In the genomic region with DNA sequence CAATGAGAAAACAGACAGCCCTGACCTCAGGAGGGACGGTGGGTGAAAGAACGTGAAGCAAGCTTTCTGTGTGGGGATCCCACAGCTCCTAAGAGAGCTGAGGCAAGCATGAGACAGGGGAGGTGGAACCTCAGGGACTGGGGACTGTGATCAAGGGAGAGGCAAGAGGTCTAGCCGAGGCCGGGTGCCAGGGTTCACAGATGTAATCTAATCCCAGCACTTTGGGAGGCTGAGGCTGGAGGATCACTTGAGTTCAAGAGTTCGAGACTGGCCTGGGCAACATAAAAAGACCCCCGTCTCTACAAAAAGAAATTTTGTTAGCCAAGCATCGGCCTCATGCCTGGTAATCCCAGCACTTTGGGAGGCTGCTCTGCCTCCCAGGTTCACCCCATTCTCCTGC, we compare ENCODE assay signal across 20 cellular contexts. TPM values are rescaled to one million over a fixed set of nuclear protein-coding genes. Genes with fewer than 3 reads are reported as not detected.
DNase-seq lines count a peak whose midpoint lies in the region; ATAC-seq, FAIRE-seq and TF ChIP-seq lines count a peak whose summit lies in the region.
"Had no signal": no experiment of that assay in that cellular context is flagged by ENCODE, and none has a peak within 500 bp of the region (broad histone marks: within the 10 kb centered on the region; RNA-seq: fewer than 3 reads in every experiment).

No MANE protein-coding gene starts in this region.

- H3K9ac ChIP-seq in HepG2 (ENCODE audit: insufficient read depth, low read depth, low read length) (no peak overlapping the region), K562 (ENCODE audit: insufficient read depth in 1 of 2, low read depth in 2 of 2, low read length in 2 of 2) (no peak overlapping the region; a peak in 1 of 4 replicates)
- H3K9ac ChIP-seq: KMS-11 had no signal

- no TSS peak for BruUV-seq in HepG2 (replicated peaks; lab: Mats Ljungman, UMichigan)
- no TSS peak for BruUV-seq in K562 (replicated peaks; lab: Mats Ljungman, UMichigan)

- in situ Hi-C loops in HepG2 (cut with HindIII; ENCODE audit: extremely low pct_ligation_motif_present, low pct_unique_long_range_greater_than_20kb): no loop called here
- in situ Hi-C loops in K562 (cut with MboI): no loop called here

- FAIRE-seq in HepG2 (lab: Jason Lieb, UNC) (no peak), K562 (lab: Jason Lieb, UNC) (no peak)
- FAIRE-seq: A549, GM12892, GM18507 had no signal

- intact Hi-C loops in HepG2 (cut with micrococcal nuclease; ENCODE audit: unreplicated experiment): no loop called here
- intact Hi-C loops in right lobe of liver (cut with DNase I): no loop called here
- intact Hi-C loops in K562 (cut with micrococcal nuclease): no loop called here

- peaks cover 18% of the 10 kb centered on the region for H3K4me1 ChIP-seq in HepG2 (ENCODE audit: insufficient read depth, low read length)
- H3K4me1 ChIP-seq in right lobe of liver: peaks cover 0 to 6% (median 0%) of the 10 kb centered on the region in 4 donors
- H3K4me1 ChIP-seq in K562 (replicated peaks in 1 of 2; ENCODE audit: control insufficient read depth in 2 of 2, insufficient read depth in 2 of 2, low read length in 2 of 2): peaks cover 0 to 18% of the 10 kb centered on the region in 2 experiments; a peak in 2 of 5 replicates

- no peak overlapping the region for H3K27ac ChIP-seq in HepG2 (ENCODE audit: extremely low read length, insufficient read depth, low read length)
- H3K27ac ChIP-seq in right lobe of liver: no peak overlapping the region
- H3K27ac ChIP-seq in K562 (ENCODE audit: extremely low read depth, low read depth, low read length): no peak overlapping the region
- H3K27ac ChIP-seq: 22Rv1, A549, C4-2B, KMS-11 had no signal

- TF ChIP-seq RAD21 in HepG2 (CRISPR knock-in tag; IDR thresholded peaks at IDR 0.05) (no peak), K562 (CRISPR knock-in tag; conservative IDR thresholded peaks at IDR 0.05 in 1 of 2, IDR thresholded peaks at IDR 0.05 in 1 of 2) (no peak)

- H3K4me2 ChIP-seq in HepG2 (ENCODE audit: low read depth, low read length) (no peak overlapping the region; the same call in 1 of the 2 replicates), K562 (ENCODE audit: insufficient read depth, low read length) (no peak overlapping the region)
- H3K4me2 ChIP-seq: A549, KMS-11 had no signal

- CTCF ChIA-PET in HepG2 (lab: Yijun Ruan, JAX; ENCODE audit: low intra/inter-chr PET ratio, low total read pairs): no interaction called here
- CTCF ChIA-PET in K562 (lab: Yijun Ruan, JAX; ENCODE audit: low intra/inter-chr PET ratio): no interaction called here

- no peak for TF ChIP-seq POLR2A in HepG2 (IDR thresholded peaks at IDR 0.05; ENCODE audit: insufficient read depth in 1 of 2, low read depth in 2 of 2, low read length in 2 of 2)
- TF ChIP-seq POLR2A in right lobe of liver (IDR thresholded peaks at IDR 0.05): no peak
- TF ChIP-seq POLR2A in K562 (conservative IDR thresholded peaks at IDR 0.05): no peak

- POLR2A ChIA-PET in HepG2 (lab: Yijun Ruan, JAX) (interaction anchor here (1.0 kb wide), 1 partner anchor 21 kb away, joined by 5 read pairs; no protein-coding TSS in a partner anchor), K562 (lab: Yijun Ruan, JAX) (no interaction called here)

- 36% methylated on average over 7 of the region's 7 CpGs for WGBS in HepG2 (ENCODE audit: low lambda C conversion rate)
- 82% methylated on average over 3 of the region's 7 CpGs for WGBS in right lobe of liver (ENCODE audit: insufficient coverage, low coverage, low lambda C conversion rate, missing lambda C conversion rate)
- 22% methylated on average over 6 of the region's 7 CpGs for WGBS in K562 (ENCODE audit: insufficient coverage, low coverage, missing lambda C conversion rate)

- H3K27me3 ChIP-seq in HepG2 (ENCODE audit: control insufficient read depth in 1 of 2, insufficient read depth in 2 of 2, low read length in 2 of 2) (peaks cover 9 to 20% of the 10 kb centered on the region in 2 experiments), right lobe of liver (peaks cover 0 to 2% of the 10 kb centered on the region in 2 donors), K562 (ENCODE audit: control insufficient read depth in 2 of 2, insufficient read depth in 2 of 2, low read length in 2 of 2) (peaks cover 3 to 16% of the 10 kb centered on the region in 2 experiments; a peak in 3 of 5 replicates)

- DNase-seq in DMS 273 (lab: John Stamatoyannopoulos, UW; ENCODE audit: unreplicated experiment): peak; percentile 29
- DNase-seq in DMS 273 treated with DMSO at 0.1 percent for 48 hours (lab: John Stamatoyannopoulos, UW): no peak
- DNase-seq in HepG2 (ENCODE audit: low spot score): no peak
- DNase-seq in right lobe of liver: no peak
- DNase-seq in K562 (ENCODE audit: extremely low read depth in 1 of 4, low spot score in 3 of 4): no peak
- DNase-seq in COLO829 (ENCODE audit: low spot score): no peak
- DNase-seq: AML-193; CD4-positive, alpha-beta T cell; DMS79; GDM1; GOT3; H9 had no signal

- H3K36me3 ChIP-seq in HepG2 (replicated peaks in 1 of 2; ENCODE audit: control insufficient read depth in 1 of 2, insufficient read depth in 2 of 2, low read length in 2 of 2) (no peaks in the 10 kb centered on the region; a peak in 1 of 5 replicates), right lobe of liver (no peaks in the 10 kb centered on the region), K562 (ENCODE audit: control insufficient read depth, insufficient read depth, low read length) (peaks cover 23% of the 10 kb centered on the region; the same call in 2 of the 3 replicates)

- H2AFZ ChIP-seq in HepG2 (ENCODE audit: low read length) (no peak overlapping the region), K562 (ENCODE audit: low read depth, low read length) (no peak overlapping the region)

- H3K4me3 ChIP-seq in HepG2 (replicated peaks in 1 of 3; ENCODE audit: insufficient read depth in 1 of 3, low read depth in 2 of 3, low read length in 3 of 3) (no peak overlapping the region), right lobe of liver (no peak overlapping the region), K562 (no peak overlapping the region)
- H3K4me3 ChIP-seq: A549 had no signal

- H4K20me1 ChIP-seq in HepG2 (ENCODE audit: insufficient read depth, low read length) (no peaks in the 10 kb centered on the region), K562 (replicated peaks; ENCODE audit: control insufficient read depth, insufficient read depth, low read length) (peaks cover 14% of the 10 kb centered on the region; the same call in 1 of the 2 replicates)

- ATAC-seq in HepG2 (no peak), right lobe of liver (no peak), K562 (peak; percentile 12; the same call in 1 of the 3 replicates), HG03135 (IDR thresholded peaks at IDR 0.05; ENCODE audit: unreplicated experiment) (no peak), HG02885 (IDR thresholded peaks at IDR 0.05; ENCODE audit: poor library complexity, unreplicated experiment) (no peak)
- ATAC-seq: A549 had no signal

- H3K79me2 ChIP-seq in HepG2 (ENCODE audit: insufficient read depth, low read length) (no peaks in the 10 kb centered on the region), K562 (ENCODE audit: control insufficient read depth, insufficient read depth, low read length) (no peaks in the 10 kb centered on the region)

- no peaks in the 10 kb centered on the region for H3K9me3 ChIP-seq in HepG2 (ENCODE audit: low read length)
- no peaks in the 10 kb centered on the region for H3K9me3 ChIP-seq in right lobe of liver
- H3K9me3 ChIP-seq in K562 (replicated peaks; ENCODE audit: control insufficient read depth, insufficient read depth, low read depth, low read length): no peaks in the 10 kb centered on the region
- H3K9me3 ChIP-seq: A549 had no signal

- no peaks in the 10 kb centered on the region for H3K9me1 ChIP-seq in K562 (ENCODE audit: control insufficient read depth, insufficient read depth, low read length)

- no peak for TF ChIP-seq CTCF in HepG2 (CRISPR knock-in tag; IDR thresholded peaks at IDR 0.05)
- TF ChIP-seq CTCF in right lobe of liver (IDR thresholded peaks at IDR 0.05): no peak
- TF ChIP-seq CTCF in K562 (IDR thresholded peaks at IDR 0.05 in 2 of 3, conservative IDR thresholded peaks at IDR 0.05 in 1 of 3; ENCODE audit: insufficient read depth in 2 of 3, low read depth in 1 of 3, low read length in 3 of 3): no peak

- TF ChIP-seq EP300 in HepG2 (IDR thresholded peaks at IDR 0.05; ENCODE audit: low read depth in 2 of 2, low read length in 2 of 2) (no peak), HepG2 (CRISPR knock-in tag; IDR thresholded peaks at IDR 0.05; ENCODE audit: borderline replicate concordance) (no peak), K562 (IDR thresholded peaks at IDR 0.05; ENCODE audit: low read length) (no peak)

RNA-seq across cellular contexts. Expression of gene ADAM11, which starts 4.5 kb away (rescaled TPM):
- 0.44 and 0.91 TPM in 2 replicates for total RNA-seq in HepG2 (2016; rRNA removed; fragmentation: Illumina TruSeq; extraction: Trizol)
- total RNA-seq in HepG2 (2016; cell fraction: cytosol; rRNA removed; fragmentation: Illumina TruSeq; extraction: Trizol; ENCODE audit: low read depth): 0.18 and 0.40 TPM in 2 replicates
- total RNA-seq in HepG2 (2016; cell fraction: insoluble cytoplasmic fraction; rRNA removed; fragmentation: Illumina TruSeq; extraction: Trizol): 0.40 and 0.76 TPM in 2 replicates
- total RNA-seq in HepG2 (2016; cell fraction: membrane; rRNA removed; fragmentation: Illumina TruSeq; extraction: Trizol): 0.59 TPM in 2 replicates
- total RNA-seq in HepG2 (2016; cell fraction: nucleus; rRNA removed; fragmentation: Illumina TruSeq; extraction: Trizol): 1.4 and 1.8 TPM in 2 replicates
- polyA plus RNA-seq in HepG2 (2011; rRNA removed): 0.33 and 0.38 TPM in 2 replicates
- polyA plus RNA-seq in HepG2 (2011; cell fraction: cytosol; rRNA removed): 0.09 and 0.34 TPM in 2 replicates
- 2.0 and 2.2 TPM in 2 replicates for polyA plus RNA-seq in HepG2 (2011; cell fraction: nucleus; rRNA removed)
- polyA plus RNA-seq in HepG2 (2012): 0.19 and 0.40 TPM in 2 replicates
- polyA plus RNA-seq in HepG2 (2016; cell fraction: cytosol; fragmentation: Illumina TruSeq; extraction: Trizol; ENCODE audit: low read depth): 0.17 and 0.23 TPM in 2 replicates
- 0.50 and 0.58 TPM in 2 replicates for polyA plus RNA-seq in HepG2 (2016; cell fraction: insoluble cytoplasmic fraction; fragmentation: Illumina TruSeq; extraction: Trizol; ENCODE audit: low read depth)
- 0.31 and 0.34 TPM in 2 replicates for polyA plus RNA-seq in HepG2 (2016; cell fraction: membrane; fragmentation: Illumina TruSeq; extraction: Trizol; ENCODE audit: low read depth)
- polyA plus RNA-seq in HepG2 (2016; cell fraction: nucleus; fragmentation: Illumina TruSeq; extraction: Trizol; ENCODE audit: insufficient read depth, low read depth): 2.2 and 3.0 TPM in 2 replicates
- 2.1 and 2.5 TPM in 2 replicates for polyA minus RNA-seq in HepG2 (2011; rRNA and poly(A)+ RNA removed; ENCODE audit: low replicate concordance)
- 0.18 and 0.69 TPM in 2 replicates for polyA minus RNA-seq in HepG2 (2011; cell fraction: cytosol; rRNA and poly(A)+ RNA removed)
- polyA minus RNA-seq in HepG2 (2011; cell fraction: nucleus; rRNA and poly(A)+ RNA removed): 0.87 and 0.90 TPM in 2 replicates
- under 1 TPM in 4 of 6 experiments, not detected in 2; 0.04 to 0.12 (median 0.08) TPM for total RNA-seq in right lobe of liver
- total RNA-seq in K562 (2011; cell fraction: chromatin; rRNA removed; ENCODE audit: low replicate concordance): 1.0 and 1.4 TPM in 2 replicates
- total RNA-seq in K562 (2011; cell fraction: nucleolus; rRNA removed): 1.6 and 2.0 TPM in 2 replicates
- total RNA-seq in K562 (2011; cell fraction: nucleoplasm; rRNA removed): 0.22 and 0.76 TPM in 2 replicates
- 0.14 and 0.41 TPM in 2 replicates for total RNA-seq in K562 (2014; rRNA removed)
- total RNA-seq in K562 (2014; rRNA removed; fragmentation: Illumina TruSeq; extraction: Trizol): not detected in 2 replicates
- total RNA-seq in K562 (2015; rRNA removed; fragmentation: Illumina TruSeq; extraction: Trizol): 0.04 TPM in 2 replicates
- total RNA-seq in K562 (2021): 0.18 and 0.31 TPM in 2 replicates
- polyA plus RNA-seq in K562 (2011; rRNA removed): 0.15 and 0.23 TPM in 2 replicates
- 0.13 and 0.16 TPM in 2 replicates for polyA plus RNA-seq in K562 (2011; cell fraction: cytosol; rRNA removed)
- polyA plus RNA-seq in K562 (2011; cell fraction: nucleus; rRNA removed): 1.7 and 1.8 TPM in 2 replicates
- 0.22 and 0.30 TPM in 2 replicates for polyA plus RNA-seq in K562 (2012)
- 0.08 and 0.10 TPM in 2 replicates for polyA plus RNA-seq in K562 (2014; fragmentation: Illumina TruSeq; extraction: Trizol)
- under 1 TPM in 1 of 2 experiments, not detected in 1; 0.01 TPM for polyA plus RNA-seq in K562 (2014; fragmentation: Nextera tagmentation; extraction: Ambion mirVana)
- polyA plus RNA-seq in K562 (2014; rRNA removed): 0.17 and 0.84 TPM in 2 replicates
- polyA minus RNA-seq in K562 (2011; rRNA and poly(A)+ RNA removed): 0.06 and 0.39 TPM in 2 replicates
- not detected in 2 replicates for polyA minus RNA-seq in K562 (2011; cell fraction: cytosol; rRNA and poly(A)+ RNA removed)
- polyA minus RNA-seq in K562 (2011; cell fraction: nucleus; rRNA and poly(A)+ RNA removed): 0.27 and 0.44 TPM in 2 replicates

RNA-seq across cellular contexts. Expression of gene DBF4B, which starts 45.8 kb away (rescaled TPM):
- 9.0 and 11.7 TPM in 2 replicates for total RNA-seq in HepG2 (2016; rRNA removed; fragmentation: Illumina TruSeq; extraction: Trizol)
- 5.1 and 7.1 TPM in 2 replicates for total RNA-seq in HepG2 (2016; cell fraction: cytosol; rRNA removed; fragmentation: Illumina TruSeq; extraction: Trizol; ENCODE audit: low read depth)
- 9.2 and 10.4 TPM in 2 replicates for total RNA-seq in HepG2 (2016; cell fraction: insoluble cytoplasmic fraction; rRNA removed; fragmentation: Illumina TruSeq; extraction: Trizol)
- total RNA-seq in HepG2 (2016; cell fraction: membrane; rRNA removed; fragmentation: Illumina TruSeq; extraction: Trizol): 8.6 TPM in 2 replicates
- total RNA-seq in HepG2 (2016; cell fraction: nucleus; rRNA removed; fragmentation: Illumina TruSeq; extraction: Trizol): 14.4 and 16.1 TPM in 2 replicates
- 11.0 and 13.2 TPM in 2 replicates for polyA plus RNA-seq in HepG2 (2011; rRNA removed)
- 3.7 and 6.3 TPM in 2 replicates for polyA plus RNA-seq in HepG2 (2011; cell fraction: cytosol; rRNA removed)
- 26.1 and 32.6 TPM in 2 replicates for polyA plus RNA-seq in HepG2 (2011; cell fraction: nucleus; rRNA removed)
- polyA plus RNA-seq in HepG2 (2012): 5.8 and 8.4 TPM in 2 replicates
- 1.6 and 1.7 TPM in 2 replicates for polyA plus RNA-seq in HepG2 (2016; cell fraction: cytosol; fragmentation: Illumina TruSeq; extraction: Trizol; ENCODE audit: low read depth)
- 10.5 and 12.2 TPM in 2 replicates for polyA plus RNA-seq in HepG2 (2016; cell fraction: insoluble cytoplasmic fraction; fragmentation: Illumina TruSeq; extraction: Trizol; ENCODE audit: low read depth)
- 6.2 and 6.4 TPM in 2 replicates for polyA plus RNA-seq in HepG2 (2016; cell fraction: membrane; fragmentation: Illumina TruSeq; extraction: Trizol; ENCODE audit: low read depth)
- polyA plus RNA-seq in HepG2 (2016; cell fraction: nucleus; fragmentation: Illumina TruSeq; extraction: Trizol; ENCODE audit: insufficient read depth, low read depth): 45.6 and 45.7 TPM in 2 replicates
- polyA minus RNA-seq in HepG2 (2011; rRNA and poly(A)+ RNA removed; ENCODE audit: low replicate concordance): 14.4 and 29.8 TPM in 2 replicates
- 2.5 and 3.0 TPM in 2 replicates for polyA minus RNA-seq in HepG2 (2011; cell fraction: cytosol; rRNA and poly(A)+ RNA removed)
- polyA minus RNA-seq in HepG2 (2011; cell fraction: nucleus; rRNA and poly(A)+ RNA removed): 8.5 and 9.8 TPM in 2 replicates
- 1 to 10 TPM in 5 of 6 experiments, under 1 TPM in 1; 0.81 to 2.3 (median 1.7) TPM for total RNA-seq in right lobe of liver
- 70.0 and 132 TPM in 2 replicates for total RNA-seq in K562 (2011; cell fraction: chromatin; rRNA removed; ENCODE audit: low replicate concordance)
- 61.5 and 66.2 TPM in 2 replicates for total RNA-seq in K562 (2011; cell fraction: nucleolus; rRNA removed)
- total RNA-seq in K562 (2011; cell fraction: nucleoplasm; rRNA removed): 79.9 and 98.9 TPM in 2 replicates
- total RNA-seq in K562 (2014; rRNA removed): 13.0 and 13.7 TPM in 2 replicates
- 12.3 and 12.5 TPM in 2 replicates for total RNA-seq in K562 (2014; rRNA removed; fragmentation: Illumina TruSeq; extraction: Trizol)
- 11.8 and 14.6 TPM in 2 replicates for total RNA-seq in K562 (2015; rRNA removed; fragmentation: Illumina TruSeq; extraction: Trizol)
- total RNA-seq in K562 (2021): 24.0 and 26.9 TPM in 2 replicates
- 21.8 and 26.8 TPM in 2 replicates for polyA plus RNA-seq in K562 (2011; rRNA removed)
- polyA plus RNA-seq in K562 (2011; cell fraction: cytosol; rRNA removed): 15.8 and 20.4 TPM in 2 replicates
- 47.2 and 70.7 TPM in 2 replicates for polyA plus RNA-seq in K562 (2011; cell fraction: nucleus; rRNA removed)
- polyA plus RNA-seq in K562 (2012): 16.1 and 24.5 TPM in 2 replicates
- polyA plus RNA-seq in K562 (2014; fragmentation: Illumina TruSeq; extraction: Trizol): 26.6 and 27.4 TPM in 2 replicates
- 1 to 10 TPM; 2.5 to 2.9 TPM for polyA plus RNA-seq in K562 (2014; fragmentation: Nextera tagmentation; extraction: Ambion mirVana)
- polyA plus RNA-seq in K562 (2014; rRNA removed): 20.4 and 21.7 TPM in 2 replicates
- polyA minus RNA-seq in K562 (2011; rRNA and poly(A)+ RNA removed): 13.6 and 14.5 TPM in 2 replicates
- polyA minus RNA-seq in K562 (2011; cell fraction: cytosol; rRNA and poly(A)+ RNA removed): 9.8 and 13.2 TPM in 2 replicates
- 11.0 and 11.4 TPM in 2 replicates for polyA minus RNA-seq in K562 (2011; cell fraction: nucleus; rRNA and poly(A)+ RNA removed)
